1 cellular context compared by ENCODE assay signal in the genomic region with DNA sequence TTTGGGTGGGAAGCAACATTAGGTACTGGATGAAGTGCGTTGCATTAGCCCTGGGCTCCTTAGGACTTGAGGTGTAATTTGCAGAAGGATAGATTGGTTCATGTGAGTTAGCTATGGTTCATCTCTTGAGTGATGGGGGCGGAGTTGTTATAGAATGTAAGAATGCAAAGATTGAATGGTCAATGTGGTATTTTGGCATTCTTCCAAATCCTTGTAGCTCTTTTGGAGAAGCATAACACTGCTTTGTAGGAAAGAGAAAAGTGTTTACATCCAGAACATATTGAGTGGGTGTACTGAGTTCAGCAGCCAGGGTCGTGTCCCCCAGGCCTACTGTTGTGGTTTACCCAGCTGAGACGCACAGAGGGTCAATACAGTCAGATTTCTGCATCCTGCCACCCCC.
TF ChIP-seq lines count a peak whose summit lies in the region.

No MANE protein-coding gene starts in this region.

TF ChIP-seq in SK-N-SH treated with all-trans-retinoic acid at 6 μM for 48 hours, 23 proteins besides CTCF, POLR2A, EP300 and RAD21 (continued from another document):
- TF ChIP-seq, protein P1, sequence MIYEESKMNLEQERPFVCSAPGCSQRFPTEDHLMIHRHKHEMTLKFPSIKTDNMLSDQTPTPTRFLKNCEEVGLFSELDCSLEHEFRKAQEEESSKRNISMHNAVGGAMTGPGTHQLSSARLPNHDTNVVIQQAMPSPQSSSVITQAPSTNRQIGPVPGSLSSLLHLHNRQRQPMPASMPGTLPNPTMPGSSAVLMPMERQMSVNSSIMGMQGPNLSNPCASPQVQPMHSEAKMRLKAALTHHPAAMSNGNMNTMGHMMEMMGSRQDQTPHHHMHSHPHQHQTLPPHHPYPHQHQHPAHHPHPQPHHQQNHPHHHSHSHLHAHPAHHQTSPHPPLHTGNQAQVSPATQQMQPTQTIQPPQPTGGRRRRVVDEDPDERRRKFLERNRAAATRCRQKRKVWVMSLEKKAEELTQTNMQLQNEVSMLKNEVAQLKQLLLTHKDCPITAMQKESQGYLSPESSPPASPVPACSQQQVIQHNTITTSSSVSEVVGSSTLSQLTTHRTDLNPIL (CRISPR knock-in tag; IDR thresholded peaks at IDR 0.05; ENCODE audit: low read depth) = no peak
- TF ChIP-seq ZNF8 (CRISPR knock-in tag; IDR thresholded peaks at IDR 0.05) (no peak), SNAI2 (CRISPR knock-in tag; IDR thresholded peaks at IDR 0.05) (no peak), GLIS3 (CRISPR knock-in tag; IDR thresholded peaks at IDR 0.05) (no peak), ISL1 (CRISPR knock-in tag; IDR thresholded peaks at IDR 0.05) (no peak), OSR1 (CRISPR knock-in tag; IDR thresholded peaks at IDR 0.05) (no peak), ESRRG (CRISPR knock-in tag; IDR thresholded peaks at IDR 0.05) (no peak), ZNF565 (CRISPR knock-in tag; conservative IDR thresholded peaks at IDR 0.05; ENCODE audit: low read depth) (no peak)
- TF ChIP-seq, protein P2, sequence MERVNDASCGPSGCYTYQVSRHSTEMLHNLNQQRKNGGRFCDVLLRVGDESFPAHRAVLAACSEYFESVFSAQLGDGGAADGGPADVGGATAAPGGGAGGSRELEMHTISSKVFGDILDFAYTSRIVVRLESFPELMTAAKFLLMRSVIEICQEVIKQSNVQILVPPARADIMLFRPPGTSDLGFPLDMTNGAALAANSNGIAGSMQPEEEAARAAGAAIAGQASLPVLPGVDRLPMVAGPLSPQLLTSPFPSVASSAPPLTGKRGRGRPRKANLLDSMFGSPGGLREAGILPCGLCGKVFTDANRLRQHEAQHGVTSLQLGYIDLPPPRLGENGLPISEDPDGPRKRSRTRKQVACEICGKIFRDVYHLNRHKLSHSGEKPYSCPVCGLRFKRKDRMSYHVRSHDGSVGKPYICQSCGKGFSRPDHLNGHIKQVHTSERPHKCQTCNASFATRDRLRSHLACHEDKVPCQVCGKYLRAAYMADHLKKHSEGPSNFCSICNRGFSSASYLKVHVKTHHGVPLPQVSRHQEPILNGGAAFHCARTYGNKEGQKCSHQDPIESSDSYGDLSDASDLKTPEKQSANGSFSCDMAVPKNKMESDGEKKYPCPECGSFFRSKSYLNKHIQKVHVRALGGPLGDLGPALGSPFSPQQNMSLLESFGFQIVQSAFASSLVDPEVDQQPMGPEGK (CRISPR knock-in tag; IDR thresholded peaks at IDR 0.05; ENCODE audit: borderline replicate concordance) = no peak
